ENCODE assay signal across 1 cellular context in the genomic region with DNA sequence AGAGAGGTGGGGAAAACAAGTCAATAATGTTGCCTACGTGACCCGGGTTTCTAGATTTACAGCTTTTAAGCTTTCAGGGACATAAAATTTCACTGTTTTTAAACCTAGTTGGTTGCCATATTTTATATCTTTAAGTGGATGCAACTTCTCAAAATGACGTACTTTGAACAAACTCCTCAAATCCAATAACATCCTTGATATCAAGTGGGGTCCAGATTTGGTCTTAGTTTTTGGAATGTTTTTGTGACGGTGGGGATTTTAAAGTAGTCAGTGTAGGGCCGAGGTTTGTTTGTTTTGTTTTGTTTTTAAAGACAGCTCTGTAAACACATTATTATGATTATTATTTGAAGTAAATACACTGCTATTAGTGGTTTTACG.
TF ChIP-seq lines count a peak whose summit lies in the region.

No MANE protein-coding gene starts in this region.

TF ChIP-seq in H1, 55 proteins besides CTCF, POLR2A, EP300 and RAD21:
- TF ChIP-seq RNF2 (IDR thresholded peaks at IDR 0.05; ENCODE audit: borderline replicate concordance, low read depth, low read length, missing control alignments, poor library complexity, severe bottlenecking) (no peak), CHD1 (IDR thresholded peaks at IDR 0.05; ENCODE audit: low read depth, low read length) (no peak), KDM5A (IDR thresholded peaks at IDR 0.05; ENCODE audit: low read length) (no peak), JUND (IDR thresholded peaks at IDR 0.05; ENCODE audit: low read length) (no peak), CEBPB (IDR thresholded peaks at IDR 0.05; ENCODE audit: low read depth, low read length) (no peak), TAF7 (optimal IDR thresholded peaks at IDR 0.05; ENCODE audit: borderline replicate concordance, low read depth, low read length) (no peak), SP2 (IDR thresholded peaks at IDR 0.05; ENCODE audit: low read length) (no peak), MAX (IDR thresholded peaks at IDR 0.05) (no peak), BRCA1 (IDR thresholded peaks at IDR 0.05; ENCODE audit: low read depth, low read length) (no peak), CHD2 (IDR thresholded peaks at IDR 0.05; ENCODE audit: low read length) (no peak), SIN3A (conservative IDR thresholded peaks at IDR 0.05 in 1 of 2, IDR thresholded peaks at IDR 0.05 in 1 of 2; ENCODE audit: low read depth in 1 of 2, low read length in 2 of 2) (no peak), SP4 (IDR thresholded peaks at IDR 0.05; ENCODE audit: low read length) (no peak), POLR2AphosphoS5 (IDR thresholded peaks at IDR 0.05; ENCODE audit: low read depth, low read length) (no peak), BCL11A (IDR thresholded peaks at IDR 0.05; ENCODE audit: low read depth in 2 of 2, low read length in 2 of 2) (no peak), SAP30 (IDR thresholded peaks at IDR 0.05; ENCODE audit: insufficient read depth, insufficient replicate concordance, low read length) (no peak), CTBP2 (IDR thresholded peaks at IDR 0.05; ENCODE audit: borderline replicate concordance, insufficient read depth, insufficient read length, low read length) (no peak)
